8 cellular contexts compared by ENCODE assay signal in the genomic region with DNA sequence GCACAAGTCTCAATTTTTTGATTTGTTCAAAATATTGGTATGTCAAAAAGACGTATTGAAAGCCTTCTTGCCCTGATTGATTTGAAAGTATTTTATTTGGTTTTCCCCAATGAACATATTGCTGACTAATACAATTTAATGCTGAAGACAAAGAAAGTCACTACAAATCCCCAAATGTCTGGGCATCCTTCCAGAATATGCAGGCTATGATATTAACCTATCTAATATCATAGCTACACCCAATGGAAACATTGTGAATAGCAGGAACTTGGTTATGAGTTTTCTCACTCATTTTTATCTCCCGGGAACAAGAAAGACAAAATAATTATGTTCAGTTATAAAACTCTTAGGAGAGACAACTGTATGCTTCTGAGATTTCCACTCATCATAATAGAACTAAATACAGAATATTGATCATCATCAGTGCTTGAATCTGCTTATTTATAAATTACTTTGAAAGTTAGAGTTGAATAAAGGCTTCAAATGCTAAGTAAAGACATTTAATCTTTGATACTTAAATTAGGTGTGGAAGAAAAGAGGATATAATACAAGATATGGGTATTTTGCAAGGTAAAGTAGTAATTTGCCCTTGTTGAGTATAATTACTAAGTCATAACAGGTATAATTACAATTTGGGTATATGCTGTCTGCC.
A peak's percentile ranks its signal among the peaks of the same experiment; 100 is the strongest.
DNase-seq lines count a peak whose midpoint lies in the region; ATAC-seq and TF ChIP-seq lines count a peak whose summit lies in the region.

No MANE protein-coding gene starts in this region.

- H3K4me1 ChIP-seq in skeletal muscle satellite cell (ENCODE audit: control insufficient read depth, insufficient read depth, low read length), result peaks cover 32% of the 10 kb centered on the region

- no peak overlapping the region for H3K4me2 ChIP-seq in skeletal muscle satellite cell (ENCODE audit: low read length)

- no peaks in the 10 kb centered on the region for H3K9me3 ChIP-seq in skeletal muscle satellite cell (replicated peaks; ENCODE audit: low read length)

- H3K4me3 ChIP-seq in fibroblast of mammary gland (ENCODE audit: control insufficient read depth, low read depth, low read length) (no peak overlapping the region), skeletal muscle satellite cell (ENCODE audit: low read length) (no peak overlapping the region)

- DNase-seq in NCI-H82 treated with DMSO at 0.1 percent for 48 hours (lab: John Stamatoyannopoulos, UW; ENCODE audit: unreplicated experiment) (peak; percentile 23), fibroblast of mammary gland (ENCODE audit: low read depth) (peak; percentile 95)
- DNase-seq in activated T-cell treated with anti-CD3 and anti-CD28 coated beads, Interleukin-2, amount 50 U/mL, for 1 hour, result no peak
- no peak for DNase-seq in stimulated activated CD4-positive, alpha-beta T cell treated with anti-CD3 and anti-CD28 coated beads, Interleukin-4, amount 100 ng/mL, for 24 hours

- TF ChIP-seq CTCF in GM12872 (IDR thresholded peaks at IDR 0.05; ENCODE audit: insufficient read depth, low read depth, low read length) (peak; percentile 17; the same call in 1 of the 3 replicates), fibroblast of mammary gland (conservative IDR thresholded peaks at IDR 0.05; ENCODE audit: control insufficient read depth, insufficient read depth, low read depth, low read length) (peak; percentile 83)

- H3K9ac ChIP-seq in skeletal muscle satellite cell (ENCODE audit: low read depth, low read length), result peak overlapping the region; percentile 57

- H3K36me3 ChIP-seq in skeletal muscle satellite cell (ENCODE audit: insufficient read depth, low read length), result no peaks in the 10 kb centered on the region

- ATAC-seq in HG02938 (IDR thresholded peaks at IDR 0.05; ENCODE audit: unreplicated experiment), result no peak
- ATAC-seq in HG02981 (IDR thresholded peaks at IDR 0.05; ENCODE audit: unreplicated experiment), result no peak

- no peaks in the 10 kb centered on the region for H3K27me3 ChIP-seq in skeletal muscle satellite cell (ENCODE audit: control insufficient read depth, insufficient read depth, low read length)

Comparison
In these comparisons a context has a peak if more than half of its experiments do, and no peak if none do; other contexts are left out.
1. DNase-seq: peak in NCI-H82 treated with DMSO at 0.1 percent for 48 hours (single experiment) and fibroblast of mammary gland (single experiment); none in activated T-cell treated with anti-CD3 and anti-CD28 coated beads, Interleukin-2, amount 50 U/mL, for 1 hour (single experiment) and stimulated activated CD4-positive, alpha-beta T cell treated with anti-CD3 and anti-CD28 coated beads, Interleukin-4, amount 100 ng/mL, for 24 hours (single experiment).